ENCODE assay signal across 33 cellular contexts in the genomic region with DNA sequence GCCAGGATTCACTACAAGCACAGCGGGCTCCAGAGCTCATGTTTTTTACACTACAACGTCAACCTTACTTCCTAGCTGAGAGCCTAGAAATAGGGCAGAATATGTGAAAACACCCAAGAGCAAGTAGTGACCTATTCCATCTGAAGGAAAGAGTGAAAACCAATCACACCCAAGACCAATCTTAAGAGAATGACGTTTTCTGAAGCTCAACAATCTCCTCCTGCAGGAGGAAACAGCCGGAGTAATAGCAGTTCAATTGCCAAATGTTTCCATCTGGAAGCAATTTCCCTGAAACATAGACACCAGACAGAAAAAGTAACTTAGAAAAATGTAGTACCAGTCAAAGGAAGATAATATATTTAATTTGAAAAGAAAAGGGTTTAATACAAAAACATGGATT.
DNase-seq lines count a peak whose midpoint lies in the region; ATAC-seq and TF ChIP-seq lines count a peak whose summit lies in the region.
"Had no signal": no experiment of that assay in that cellular context is flagged by ENCODE, and none has a peak within 500 bp of the region (broad histone marks: within the 10 kb centered on the region; RNA-seq: fewer than 3 reads in every experiment).

No MANE protein-coding gene starts in this region.

- H3K9me3 Mint-ChIP-seq in neural progenitor cell = no peaks in the 10 kb centered on the region
- H3K9me3 Mint-ChIP-seq: activated CD4-positive, alpha-beta memory T cell treated with anti-CD3 and anti-CD28 coated beads for 36 hours; activated naive CD4-positive, alpha-beta T cell treated with anti-CD3 and anti-CD28 coated beads for 36 hours; activated T-helper 1 cell treated with anti-CD3 and anti-CD28 coated beads, Interleukin-12 subunit alpha, Interleukin-12 subunit beta, Interleukin-2, Interleukin-4 antibody, amounts not matched to agents 30 ng/mL and 10 ng/mL and 1 ng/mL, durations not matched to agents 14 hours and 24 hours and 36 hours had no signal

- no peak for ATAC-seq in HG02981 (IDR thresholded peaks at IDR 0.05; ENCODE audit: unreplicated experiment)
- ATAC-seq: A549; mucosa of descending colon; natural killer cell treated with Interleukin-12 subunit alpha and Interleukin-12 subunit beta and Interleukin-15 and Interleukin-18, amount 100 ng/mL, for 72 hours; right lobe of liver; T-helper 17 cell had no signal

- H3K4me3 ChIP-seq in AG09309 (ENCODE audit: control insufficient read depth, low read depth, low read length) (no peak overlapping the region), GM23248 (no peak overlapping the region), fibroblast of pulmonary artery (replicated peaks; ENCODE audit: low read depth, low read length) (no peak overlapping the region), neural progenitor cell (no peak overlapping the region)
- H3K4me3 ChIP-seq: A549; BLaER1 treated with 17β-estradiol and CSF1 and Interleukin-3, amounts not matched to agents 10 nM and 100 nM; lower lobe of right lung; mucosa of descending colon; ovary; right lobe of liver; tibial artery had no signal

- H3K4me1 ChIP-seq in GM23248 (ENCODE audit: insufficient read depth) (no peaks in the 10 kb centered on the region), neural progenitor cell (no peaks in the 10 kb centered on the region)
- H3K4me1 ChIP-seq: A549; BLaER1 treated with 17β-estradiol and CSF1 and Interleukin-3, amounts not matched to agents 10 nM and 100 nM; right lobe of liver; tibial artery had no signal

- H3K9me3 ChIP-seq in GM23248 (ENCODE audit: low read depth) (no peaks in the 10 kb centered on the region), neural progenitor cell (ENCODE audit: low read depth) (no peaks in the 10 kb centered on the region)
- H3K9me3 ChIP-seq: A549, lower lobe of right lung, mucosa of descending colon, ovary, right lobe of liver, tibial artery had no signal

- H2AFZ ChIP-seq in GM23248 (no peak overlapping the region), neural progenitor cell (replicated peaks) (no peak overlapping the region)

- TF ChIP-seq CTCF in AG09309 (IDR thresholded peaks at IDR 0.05; ENCODE audit: control insufficient read depth, insufficient read depth, low read depth, low read length, missing control alignments) (no peak), fibroblast of pulmonary artery (IDR thresholded peaks at IDR 0.05; ENCODE audit: low read length, missing control alignments) (no peak), neural progenitor cell (IDR thresholded peaks at IDR 0.05) (no peak)

- H3K4me2 ChIP-seq in GM23248 (ENCODE audit: unreplicated experiment) = no peak overlapping the region
- no peak overlapping the region for H3K4me2 ChIP-seq in neural progenitor cell
- H3K4me2 ChIP-seq: A549; BLaER1 treated with 17β-estradiol and CSF1 and Interleukin-3, amounts not matched to agents 10 nM and 100 nM had no signal

- H3K79me2 ChIP-seq in GM23248 (ENCODE audit: insufficient read depth) (no peaks in the 10 kb centered on the region), neural progenitor cell (ENCODE audit: low read depth) (no peaks in the 10 kb centered on the region)

- H3K9ac ChIP-seq in GM23248 (no peak overlapping the region), neural progenitor cell (no peak overlapping the region)
- H3K9ac ChIP-seq: BLaER1 treated with 17β-estradiol and CSF1 and Interleukin-3, amounts not matched to agents 10 nM and 100 nM had no signal

- no peaks in the 10 kb centered on the region for H3K27me3 Mint-ChIP-seq in neural progenitor cell (ENCODE audit: insufficient read depth, low read depth)

- H3K27ac ChIP-seq in GM23248 (no peak overlapping the region), neural progenitor cell (no peak overlapping the region)
- H3K27ac ChIP-seq: A549; BLaER1 treated with 17β-estradiol and CSF1 and Interleukin-3, amounts not matched to agents 10 nM and 100 nM; brain microvascular endothelial cell; epithelial cell of prostate; lower lobe of right lung; ovary; right lobe of liver; tibial artery had no signal

- H3F3A ChIP-seq in GM23248 (ENCODE audit: insufficient read depth) (no peaks in the 10 kb centered on the region), neural progenitor cell (ENCODE audit: low read depth) (no peaks in the 10 kb centered on the region)

- no peaks in the 10 kb centered on the region for H3K9me2 ChIP-seq in GM23248 (ENCODE audit: insufficient read depth)

- H3K4me1 Mint-ChIP-seq in neural progenitor cell = no peaks in the 10 kb centered on the region
- H3K4me1 Mint-ChIP-seq: T-helper 17 cell had no signal

- H3K4me3 Mint-ChIP-seq in neural progenitor cell = no peak overlapping the region
- H3K4me3 Mint-ChIP-seq: activated CD4-positive, alpha-beta memory T cell treated with anti-CD3 and anti-CD28 coated beads for 36 hours; activated naive CD4-positive, alpha-beta T cell treated with anti-CD3 and anti-CD28 coated beads for 36 hours; activated T-helper 1 cell treated with anti-CD3 and anti-CD28 coated beads, Interleukin-12 subunit alpha, Interleukin-12 subunit beta, Interleukin-2, Interleukin-4 antibody, amounts not matched to agents 30 ng/mL and 10 ng/mL and 1 ng/mL, durations not matched to agents 14 hours and 24 hours and 36 hours; natural killer cell treated with Interleukin-12 subunit alpha and Interleukin-12 subunit beta and Interleukin-15 and Interleukin-18, amount 100 ng/mL, for 72 hours; T-helper 17 cell had no signal

- H3K36me3 Mint-ChIP-seq in neural progenitor cell = no peaks in the 10 kb centered on the region
- H3K36me3 Mint-ChIP-seq: activated CD4-positive, alpha-beta memory T cell treated with anti-CD3 and anti-CD28 coated beads for 36 hours; natural killer cell treated with Interleukin-12 subunit alpha and Interleukin-12 subunit beta and Interleukin-15 and Interleukin-18, amount 100 ng/mL, for 72 hours had no signal

- H3K27me3 ChIP-seq in GM23248 (replicated peaks; ENCODE audit: insufficient read depth) = peaks cover 26% of the 10 kb centered on the region
- no peaks in the 10 kb centered on the region for H3K27me3 ChIP-seq in neural progenitor cell
- H3K27me3 ChIP-seq: BLaER1 treated with 17β-estradiol and CSF1 and Interleukin-3, amounts not matched to agents 10 nM and 100 nM; brain microvascular endothelial cell; ovary; right lobe of liver; tibial artery had no signal

- H4K20me1 ChIP-seq in GM23248 (ENCODE audit: insufficient read depth) (no peaks in the 10 kb centered on the region), neural progenitor cell (ENCODE audit: low read depth) (no peaks in the 10 kb centered on the region)
- H4K20me1 ChIP-seq: BLaER1 treated with 17β-estradiol and CSF1 and Interleukin-3, amounts not matched to agents 10 nM and 100 nM had no signal

- no peak overlapping the region for H3K27ac Mint-ChIP-seq in neural progenitor cell
- H3K27ac Mint-ChIP-seq: activated CD4-positive, alpha-beta memory T cell treated with anti-CD3 and anti-CD28 coated beads for 36 hours; activated naive CD4-positive, alpha-beta T cell treated with anti-CD3 and anti-CD28 coated beads for 36 hours; activated T-helper 1 cell treated with anti-CD3 and anti-CD28 coated beads, Interleukin-12 subunit alpha, Interleukin-12 subunit beta, Interleukin-2, Interleukin-4 antibody, amounts not matched to agents 30 ng/mL and 10 ng/mL and 1 ng/mL, durations not matched to agents 14 hours and 24 hours and 36 hours; natural killer cell treated with Interleukin-12 subunit alpha and Interleukin-12 subunit beta and Interleukin-15 and Interleukin-18, amount 100 ng/mL, for 72 hours; T-helper 17 cell had no signal

- WGBS in GM23248 (ENCODE audit: low coverage in 1 of 2, low lambda C conversion rate in 2 of 2, missing lambda C conversion rate in 2 of 2), 2 experiments = 13 to 19% methylated on average over 4 of the region's 4 CpGs

- H3K36me3 ChIP-seq in GM23248 (ENCODE audit: low read depth) (no peaks in the 10 kb centered on the region), neural progenitor cell (no peaks in the 10 kb centered on the region)
- H3K36me3 ChIP-seq: BLaER1 treated with 17β-estradiol and CSF1 and Interleukin-3, amounts not matched to agents 10 nM and 100 nM; brain microvascular endothelial cell; lower lobe of right lung; ovary; right lobe of liver; tibial artery had no signal

- in situ Hi-C loops in GM23248 (cut with MboI) = no loop called here

- DNase-seq in AG09309 (ENCODE audit: low read depth) (peak; percentile 24), GM23248 (peak; percentile 53), fibroblast of pulmonary artery (ENCODE audit: low read depth) (peak; percentile 8), medulla oblongata (ENCODE audit: extremely low spot score) (peak; percentile 9), HT-29 (ENCODE audit: low spot score) (no peak), neural progenitor cell (ENCODE audit: low spot score) (no peak)
- no peak for DNase-seq in stimulated activated CD4-positive, alpha-beta T cell treated with anti-CD3 and anti-CD28 coated beads, Interleukin-1b, Interleukin-23, amount 100 ng/mL, for 48 hours
- DNase-seq: activated CD4-positive, alpha-beta memory T cell treated with anti-CD3 and anti-CD28 coated beads for 36 hours; activated CD4-positive, CD25-positive, alpha-beta regulatory T cell treated with anti-CD3 and anti-CD28 coated beads, Interleukin-2, amount 50 U/mL, for 72 hours; activated CD8-positive, alpha-beta memory T cell treated with anti-CD3 and anti-CD28 coated beads, Interleukin-2, amount 50 U/mL, for 4 hours; activated naive CD4-positive, alpha-beta T cell treated with anti-CD3 and anti-CD28 coated beads for 36 hours; amniotic stem cell; brain microvascular endothelial cell; DMS53; Kasumi-1; lower lobe of right lung; mucosa of descending colon; MV-4-11; NCI-H146; NCI-H2107; NCI-H82; ovary; right lobe of liver; RPMI8226; stimulated activated naive CD4-positive, alpha-beta T cell treated with Interleukin-2 at 50 U/mL for 16 hours; T-helper 17 cell; tibial artery had no signal

Comparison
In these comparisons a context has a peak if more than half of its experiments do, and no peak if none do; other contexts are left out.
1. DNase-seq: peak in AG09309 (single experiment), GM23248 (single experiment), fibroblast of pulmonary artery (single experiment) and medulla oblongata (single experiment); none in stimulated activated CD4-positive, alpha-beta T cell treated with anti-CD3 and anti-CD28 coated beads, Interleukin-1b, Interleukin-23, amount 100 ng/mL, for 48 hours (single experiment), HT-29 (single experiment) and neural progenitor cell (single experiment).